In the genomic region with DNA sequence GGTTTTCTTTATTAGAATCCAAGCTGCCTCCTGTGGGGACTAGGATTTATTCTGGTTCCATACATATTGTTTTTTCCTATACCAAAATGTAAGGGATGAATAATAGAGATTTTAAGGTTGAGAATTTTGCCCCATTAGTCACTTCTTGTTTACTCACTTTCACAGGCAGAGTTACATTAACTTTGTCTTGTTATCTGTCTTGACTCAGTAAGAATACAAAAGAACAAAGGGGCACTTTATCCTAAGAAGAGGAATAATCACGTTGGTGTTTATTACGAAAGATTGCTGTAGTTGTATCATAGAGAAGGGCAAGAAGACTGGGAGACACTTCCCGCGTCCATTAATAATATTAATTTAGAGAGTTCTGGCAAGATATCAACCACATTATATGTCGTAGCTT, we compare ENCODE assay signal across 20 cellular contexts.
DNase-seq lines count a peak whose midpoint lies in the region; ATAC-seq and TF ChIP-seq lines count a peak whose summit lies in the region.
"Had no signal": no experiment of that assay in that cellular context is flagged by ENCODE, and none has a peak within 500 bp of the region (broad histone marks: within the 10 kb centered on the region; RNA-seq: fewer than 3 reads in every experiment).

No MANE protein-coding gene starts in this region.

- no peaks in the 10 kb centered on the region for H4K20me1 ChIP-seq in GM23248 (ENCODE audit: insufficient read depth)

- H2AFZ ChIP-seq in GM23248: no peak overlapping the region
- H2AFZ ChIP-seq: PC-9 had no signal

- peaks cover 4% of the 10 kb centered on the region for H3K9me3 Mint-ChIP-seq in activated naive CD4-positive, alpha-beta T cell treated with anti-CD3 and anti-CD28 coated beads for 36 hours

- intact Hi-C loops in Panc1 (cut with micrococcal nuclease; ENCODE audit: unreplicated experiment): no loop called here
- intact Hi-C loops in activated naive CD4-positive, alpha-beta T cell treated with anti-CD3 and anti-CD28 coated beads for 36 hours (cut with micrococcal nuclease): no loop called here

- H3K27me3 ChIP-seq in GM23248 (replicated peaks; ENCODE audit: insufficient read depth): no peaks in the 10 kb centered on the region
- no peaks in the 10 kb centered on the region for H3K27me3 ChIP-seq in Panc1 (ENCODE audit: control insufficient read depth, insufficient read depth, low read length)
- no peaks in the 10 kb centered on the region for H3K27me3 ChIP-seq in H7 (ENCODE audit: control insufficient read depth, insufficient read depth, low read length)

- no peaks in the 10 kb centered on the region for H3K4me1 Mint-ChIP-seq in activated naive CD4-positive, alpha-beta T cell treated with anti-CD3 and anti-CD28 coated beads for 36 hours (ENCODE audit: low read depth)
- H3K4me1 Mint-ChIP-seq: activated CD4-positive, alpha-beta T cell treated with anti-CD3 and anti-CD28 coated beads for 36 hours; activated CD8-positive, alpha-beta memory T cell treated with anti-CD3 and anti-CD28 coated beads, Interleukin-2, amount 10 ng/mL, durations not matched to agents 7 days and 5 days had no signal

- H3K36me3 ChIP-seq in GM23248 (ENCODE audit: low read depth): no peaks in the 10 kb centered on the region
- H3K36me3 ChIP-seq in Panc1 (ENCODE audit: control insufficient read depth, insufficient read depth, low read length): no peaks in the 10 kb centered on the region
- no peaks in the 10 kb centered on the region for H3K36me3 ChIP-seq in mesodermal cell (ENCODE audit: control insufficient read depth, insufficient read depth, low read length)
- no peaks in the 10 kb centered on the region for H3K36me3 ChIP-seq in H7 (replicated peaks; ENCODE audit: control insufficient read depth, insufficient read depth, low read length)

- H3K4me1 ChIP-seq in GM23248 (ENCODE audit: insufficient read depth) (peaks cover 12% of the 10 kb centered on the region; the same call in 1 of the 2 replicates), Panc1 (ENCODE audit: control insufficient read depth, insufficient read depth, low read length) (no peaks in the 10 kb centered on the region), mesodermal cell (ENCODE audit: control insufficient read depth, insufficient read depth, low read length, poor library complexity, severe bottlenecking) (no peaks in the 10 kb centered on the region)

- DNase-seq in GM23248 (peak; percentile 61), Panc1 (ENCODE audit: low read depth, low spot score) (peak; percentile 54), cardiac fibroblast (ENCODE audit: low read depth in 2 of 2) (peak; percentile 64 to 84), H7 (no peak), NCI-H2171 treated with DMSO at 0.1 percent for 48 hours (lab: John Stamatoyannopoulos, UW) (no peak)
- no peak for DNase-seq in activated naive CD4-positive, alpha-beta T cell treated with anti-CD3 and anti-CD28 coated beads for 36 hours
- DNase-seq: activated CD4-positive, alpha-beta T cell treated with anti-CD3 and anti-CD28 coated beads for 36 hours; activated CD8-positive, alpha-beta memory T cell treated with anti-CD3 and anti-CD28 coated beads, Interleukin-2, amount 10 ng/mL, durations not matched to agents 7 days and 5 days; amygdala; COR-L47; HFFc6; Karpas-422; NCI-H2107; occipital lobe; stimulated activated CD4-positive, alpha-beta T cell treated with anti-CD3 and anti-CD28 coated beads, Interleukin-2, amount 100 ng/mL, for 24 hours had no signal

- no peak overlapping the region for H3K9ac ChIP-seq in GM23248

- H3K4me3 ChIP-seq in GM23248 (no peak overlapping the region), Panc1 (ENCODE audit: low read depth in 2 of 2, low read length in 2 of 2) (no peak overlapping the region), cardiac fibroblast (replicated peaks in 1 of 2; ENCODE audit: low read depth in 2 of 2, low read length in 2 of 2) (no peak overlapping the region), mesodermal cell (ENCODE audit: extremely low read depth, insufficient read depth, low read length, poor library complexity, severe bottlenecking) (no peak overlapping the region), H7 (ENCODE audit: insufficient read depth, low read depth, low read length) (no peak overlapping the region)
- H3K4me3 ChIP-seq: PC-9 had no signal

- H3K9me2 ChIP-seq in GM23248 (ENCODE audit: insufficient read depth): no peaks in the 10 kb centered on the region

- H3K27ac Mint-ChIP-seq in activated naive CD4-positive, alpha-beta T cell treated with anti-CD3 and anti-CD28 coated beads for 36 hours: no peak overlapping the region
- H3K27ac Mint-ChIP-seq: activated CD4-positive, alpha-beta T cell treated with anti-CD3 and anti-CD28 coated beads for 36 hours; activated CD8-positive, alpha-beta memory T cell treated with anti-CD3 and anti-CD28 coated beads, Interleukin-2, amount 10 ng/mL, durations not matched to agents 7 days and 5 days; activated T-helper 2 cell treated with anti-CD3 and anti-CD28 coated beads, Interferon-gamma antibody, Interleukin-2, Interleukin-4, amounts not matched to agents 10 μg/mL and 5 μg/mL and 100 μg/mL, durations not matched to agents 14 hours and 24 hours and 36 hours; HFFc6 had no signal

- WGBS in GM23248 (ENCODE audit: low coverage in 1 of 2, low lambda C conversion rate in 2 of 2, missing lambda C conversion rate in 2 of 2), 2 experiments: 63 to 71% methylated on average over 5 of the region's 5 CpGs
- no CpG with 5 or more reads among the region's 5 CpGs for WGBS in mesodermal cell (ENCODE audit: insufficient coverage in 2 of 2), 2 experiments

- peak; percentile 78; the same call in 1 of the 2 replicates for ATAC-seq in Panc1
- ATAC-seq in GM19397 (IDR thresholded peaks at IDR 0.05; ENCODE audit: unreplicated experiment): no peak
- ATAC-seq: activated CD4-positive, alpha-beta T cell treated with anti-CD3 and anti-CD28 coated beads for 36 hours; activated CD8-positive, alpha-beta memory T cell treated with anti-CD3 and anti-CD28 coated beads, Interleukin-2, amount 10 ng/mL, durations not matched to agents 7 days and 5 days; sciatic nerve had no signal

- no peaks in the 10 kb centered on the region for H3K79me2 ChIP-seq in GM23248 (ENCODE audit: insufficient read depth)

- no peaks in the 10 kb centered on the region for H3K36me3 Mint-ChIP-seq in activated naive CD4-positive, alpha-beta T cell treated with anti-CD3 and anti-CD28 coated beads for 36 hours (ENCODE audit: low read depth)
- H3K36me3 Mint-ChIP-seq: activated CD8-positive, alpha-beta memory T cell treated with anti-CD3 and anti-CD28 coated beads, Interleukin-2, amount 10 ng/mL, durations not matched to agents 7 days and 5 days had no signal

- POLR2A ChIA-PET in Panc1 (lab: Charles Lee): no interaction called here

- H3K4me3 Mint-ChIP-seq in activated naive CD4-positive, alpha-beta T cell treated with anti-CD3 and anti-CD28 coated beads for 36 hours: no peak overlapping the region
- H3K4me3 Mint-ChIP-seq: activated CD4-positive, alpha-beta T cell treated with anti-CD3 and anti-CD28 coated beads for 36 hours; activated CD8-positive, alpha-beta memory T cell treated with anti-CD3 and anti-CD28 coated beads, Interleukin-2, amount 10 ng/mL, durations not matched to agents 7 days and 5 days; HFFc6 had no signal

- in situ Hi-C loops in GM23248 (cut with MboI) (no loop called here), Panc1 (cut with HindIII; ENCODE audit: low pct_unique_long_range_greater_than_20kb, low sequenced_read_pairs) (no loop called here)

- CTCF ChIA-PET in Panc1 (lab: Charles Lee): no interaction called here
- CTCF ChIA-PET in activated naive CD4-positive, alpha-beta T cell treated with anti-CD3 and anti-CD28 coated beads for 36 hours (lab: Charles Lee): interaction anchor here (0.7 kb wide), 1 partner anchor 107 kb away, joined by 3 read pairs; no protein-coding TSS in a partner anchor

- no peak for TF ChIP-seq CTCF in Panc1 (IDR thresholded peaks at IDR 0.05)
- no peak for TF ChIP-seq CTCF in cardiac fibroblast (IDR thresholded peaks at IDR 0.05; ENCODE audit: low read depth, low read length)

- H3K27ac ChIP-seq in GM23248 (no peak overlapping the region), Panc1 (ENCODE audit: low read length) (no peak overlapping the region), mesodermal cell (ENCODE audit: low read depth, low read length, severe bottlenecking) (peak overlapping the region; percentile 7)
- H3K27ac ChIP-seq: PC-9 had no signal

- peak overlapping the region; percentile 19 for H3K4me2 ChIP-seq in GM23248 (ENCODE audit: unreplicated experiment)
- H3K4me2 ChIP-seq: PC-9 had no signal

- no peaks in the 10 kb centered on the region for H3K9me3 ChIP-seq in GM23248 (ENCODE audit: low read depth)
- no peaks in the 10 kb centered on the region for H3K9me3 ChIP-seq in Panc1 (ENCODE audit: control insufficient read depth, insufficient read depth, low read depth, low read length)
- H3K9me3 ChIP-seq in mesodermal cell (ENCODE audit: control insufficient read depth, low read length): no peaks in the 10 kb centered on the region

- no TSS peak for BruUV-seq in Panc1 (replicated peaks; lab: Mats Ljungman, UMichigan)

- H3K27me3 Mint-ChIP-seq in activated naive CD4-positive, alpha-beta T cell treated with anti-CD3 and anti-CD28 coated beads for 36 hours (ENCODE audit: low read depth): no peaks in the 10 kb centered on the region
- H3K27me3 Mint-ChIP-seq: activated CD4-positive, alpha-beta T cell treated with anti-CD3 and anti-CD28 coated beads for 36 hours; activated CD8-positive, alpha-beta memory T cell treated with anti-CD3 and anti-CD28 coated beads, Interleukin-2, amount 10 ng/mL, durations not matched to agents 7 days and 5 days had no signal

- no peaks in the 10 kb centered on the region for H3F3A ChIP-seq in GM23248 (ENCODE audit: insufficient read depth)

Comparison
In these comparisons a context has a peak if more than half of its experiments do, and no peak if none do; other contexts are left out.
1. DNase-seq: peak in GM23248 (single experiment), Panc1 (single experiment) and cardiac fibroblast (2 of 2); none in H7 (single experiment), activated naive CD4-positive, alpha-beta T cell treated with anti-CD3 and anti-CD28 coated beads for 36 hours (single experiment) and NCI-H2171 treated with DMSO at 0.1 percent for 48 hours (single experiment).